17 cellular contexts compared by ENCODE assay signal in the genomic region with DNA sequence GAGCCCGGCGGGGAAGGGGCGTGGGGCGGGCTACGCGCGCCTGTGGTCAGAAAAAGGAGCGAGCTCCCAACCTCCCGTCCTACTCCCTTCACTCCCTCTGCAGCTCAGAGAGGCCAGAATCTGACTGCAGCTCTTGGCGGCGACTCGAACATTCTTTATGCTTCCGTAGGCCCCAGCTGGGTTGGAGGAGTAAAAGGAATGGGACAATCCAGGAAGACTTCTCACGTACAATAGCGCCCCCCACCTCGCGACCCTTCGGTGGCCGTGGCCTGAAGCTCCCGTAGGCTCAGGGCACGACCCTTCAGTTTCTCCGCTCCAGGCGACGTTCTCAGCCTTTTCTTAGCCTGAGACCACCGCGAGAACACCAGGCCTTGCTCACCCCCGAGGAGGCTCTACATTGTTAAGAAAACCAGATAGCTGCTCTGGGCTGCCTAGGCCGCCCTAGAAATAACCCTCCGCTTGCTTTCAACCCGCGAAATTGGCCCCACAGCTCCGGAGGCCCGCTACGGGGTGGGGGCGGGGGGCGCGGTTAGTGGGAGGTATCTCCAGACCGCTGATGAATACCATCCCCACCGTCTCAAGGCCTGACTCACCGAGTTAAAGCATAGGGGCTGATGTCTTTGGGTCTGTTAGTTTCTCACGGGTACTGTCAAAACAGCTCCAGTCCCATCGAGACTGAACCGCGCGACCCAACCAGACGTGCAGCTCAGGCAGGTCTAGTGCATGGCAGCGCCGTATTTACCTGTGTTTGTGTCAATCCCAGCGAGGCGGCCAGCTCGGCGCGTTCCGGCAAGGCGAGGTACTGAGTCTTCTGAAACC. TPM values are rescaled to one million over a fixed set of nuclear protein-coding genes. Genes with fewer than 3 reads are reported as not detected.
DNase-seq lines count a peak whose midpoint lies in the region; ATAC-seq and TF ChIP-seq lines count a peak whose summit lies in the region.
"Had no signal": no experiment of that assay in that cellular context is flagged by ENCODE, and none has a peak within 500 bp of the region (broad histone marks: within the 10 kb centered on the region; RNA-seq: fewer than 3 reads in every experiment).

No MANE protein-coding gene starts in this region.

- intact Hi-C loops in A673 (cut with micrococcal nuclease; ENCODE audit: unreplicated experiment), result loop anchor here (10.0 kb wide), 1 partner anchor 797 kb away; no protein-coding TSS in a partner anchor
- intact Hi-C loops in naive thymus-derived CD4-positive, alpha-beta T cell (cut with micrococcal nuclease), result loop anchor here in 1 of 2 donors (10.0 kb wide), 1 partner anchor 187 kb away; no protein-coding TSS in a partner anchor
- intact Hi-C loops in mucosa of descending colon (cut with DNase I, micrococcal nuclease), result loop anchor here in 1 of 2 donors (10.0 kb wide), 2 partner anchors 947 to 1107 kb away; no protein-coding TSS in a partner anchor

- H3K36me3 Mint-ChIP-seq in brain, result peaks cover 46% of the 10 kb centered on the region
- peaks cover 0 to 3% (median 0%) of the 10 kb centered on the region in 5 donors for H3K36me3 Mint-ChIP-seq in naive thymus-derived CD4-positive, alpha-beta T cell

- peaks cover 100% of the 10 kb centered on the region for H3K27me3 Mint-ChIP-seq in brain
- H3K27me3 Mint-ChIP-seq in naive thymus-derived CD4-positive, alpha-beta T cell, result peaks cover 88 to 97% (median 94%) of the 10 kb centered on the region in 5 donors

- no peaks in the 10 kb centered on the region for H3K9me3 ChIP-seq in A673 (ENCODE audit: low read depth, low read length, poor library complexity, severe bottlenecking)
- no peaks in the 10 kb centered on the region for H3K9me3 ChIP-seq in ES-I3 (ENCODE audit: control insufficient read depth, insufficient read depth, low read length)
- H3K9me3 ChIP-seq in naive thymus-derived CD4-positive, alpha-beta T cell (ENCODE audit: control insufficient read depth in 2 of 3, low read length in 3 of 3), result no peaks in the 10 kb centered on the region
- no peaks in the 10 kb centered on the region for H3K9me3 ChIP-seq in mucosa of descending colon
- H3K9me3 ChIP-seq: left lung, pancreas had no signal

- DNase-seq in A673 (ENCODE audit: low spot score) (peak; percentile 77), mucosa of descending colon (no peak), NCI-H748 (lab: John Stamatoyannopoulos, UW; ENCODE audit: unreplicated experiment) (no peak), SW 1271 (lab: John Stamatoyannopoulos, UW) (no peak), T-helper 9 cell (no peak)
- no peak for DNase-seq in naive thymus-derived CD4-positive, alpha-beta T cell
- DNase-seq: amygdala; effector CD8-positive, alpha-beta T cell; NCI-H2171; PC-9; stimulated activated CD4-positive, alpha-beta T cell treated with anti-CD3 and anti-CD28 coated beads, Interleukin-2, amount 100 ng/mL, for 24 hours; T-helper 2 cell had no signal

- POLR2A ChIA-PET in A673 (lab: Charles Lee; ENCODE audit: low non-redundant PET), result interaction anchor here (0.6 kb wide), 1 partner anchor 909 kb away, joined by 6 read pairs; no protein-coding TSS in a partner anchor
- POLR2A ChIA-PET in naive thymus-derived CD4-positive, alpha-beta T cell (lab: Charles Lee), result no interaction called here

- H3K4me1 Mint-ChIP-seq in brain, result peaks cover 73% of the 10 kb centered on the region
- H3K4me1 Mint-ChIP-seq in naive thymus-derived CD4-positive, alpha-beta T cell, result peaks cover 19 to 65% (median 47%) of the 10 kb centered on the region in 7 donors

- ATAC-seq in naive thymus-derived CD4-positive, alpha-beta T cell, result no peak
- no peak for ATAC-seq in mucosa of descending colon
- ATAC-seq: left lung had no signal

- H3K36me3 ChIP-seq in A673 (ENCODE audit: insufficient read depth, low read length, poor library complexity, severe bottlenecking), result peaks cover 46% of the 10 kb centered on the region
- H3K36me3 ChIP-seq in ES-I3 (ENCODE audit: insufficient read depth, low read length), result no peaks in the 10 kb centered on the region
- no peaks in the 10 kb centered on the region for H3K36me3 ChIP-seq in naive thymus-derived CD4-positive, alpha-beta T cell (ENCODE audit: control insufficient read depth in 2 of 3, insufficient read depth in 3 of 3, low read length in 3 of 3)
- H3K36me3 ChIP-seq in mucosa of descending colon (ENCODE audit: low read depth), result no peaks in the 10 kb centered on the region
- H3K36me3 ChIP-seq: left lung, pancreas had no signal

- H3K9ac ChIP-seq in ES-I3 (ENCODE audit: low read depth, low read length), result peak overlapping the region; percentile 33; the same call in 1 of the 2 replicates

- H3K4me1 ChIP-seq in A673 (ENCODE audit: insufficient read depth, low read length, poor library complexity, severe bottlenecking) (peaks cover 18% of the 10 kb centered on the region), ES-I3 (ENCODE audit: insufficient read depth, low read length) (peaks cover 13% of the 10 kb centered on the region), mucosa of descending colon (ENCODE audit: low read depth) (no peaks in the 10 kb centered on the region)
- H3K4me1 ChIP-seq in naive thymus-derived CD4-positive, alpha-beta T cell (ENCODE audit: control insufficient read depth in 2 of 2, insufficient read depth in 2 of 2, low read length in 2 of 2), result peaks cover 0 to 7% of the 10 kb centered on the region in 2 donors

- H3K4me3 Mint-ChIP-seq in brain, result peak overlapping the region; percentile 84 to 95 (median 88)
- H3K4me3 Mint-ChIP-seq in naive thymus-derived CD4-positive, alpha-beta T cell, result peak overlapping the region in 8 of 10 donors; percentile 11 to 74 (median 54)

- H3K4me3 ChIP-seq in A673 (ENCODE audit: low read depth, low read length, poor library complexity, severe bottlenecking), result peak overlapping the region; percentile 76
- H3K4me3 ChIP-seq in naive thymus-derived CD4-positive, alpha-beta T cell (ENCODE audit: low read length), result no peak overlapping the region
- H3K4me3 ChIP-seq in mucosa of descending colon, result no peak overlapping the region
- H3K4me3 ChIP-seq: left lung, PC-9 had no signal

- BruUV-seq in A673 (replicated peaks; lab: Mats Ljungman, UMichigan), result no TSS peak

- TF ChIP-seq CTCF in A673 (conservative IDR thresholded peaks at IDR 0.05; ENCODE audit: low read depth, low read length) (peak; percentile 10; the same call in 1 of the 2 replicates), brain (conservative IDR thresholded peaks at IDR 0.05) (no peak), mucosa of descending colon (IDR thresholded peaks at IDR 0.05) (no peak)

- H3K27ac Mint-ChIP-seq in brain, result peak overlapping the region in 3 of 5 experiments; percentile 3 to 96 (median 93)
- H3K27ac Mint-ChIP-seq in naive thymus-derived CD4-positive, alpha-beta T cell, result peak overlapping the region in 2 of 9 donors; percentile 65 to 66
- H3K27ac Mint-ChIP-seq: stimulated activated naive CD8-positive, alpha-beta T cell treated with anti-CD3 and anti-CD28 coated beads, Interleukin-15, Interleukin-2, amounts not matched to agents 100 ng/mL and 50 ng/mL, for 24 hours had no signal

- H3K27ac ChIP-seq in A673 (ENCODE audit: low read depth, low read length, poor library complexity, severe bottlenecking), result peak overlapping the region; percentile 88
- no peak overlapping the region for H3K27ac ChIP-seq in naive thymus-derived CD4-positive, alpha-beta T cell (ENCODE audit: low read depth, low read length)
- H3K27ac ChIP-seq: left lung, pancreas, PC-9 had no signal

- peaks cover 1 to 34% (median 5%) of the 10 kb centered on the region in 5 experiments for H3K9me3 Mint-ChIP-seq in brain
- H3K9me3 Mint-ChIP-seq in naive thymus-derived CD4-positive, alpha-beta T cell, result peaks cover 0 to 4% (median 0%) of the 10 kb centered on the region in 11 donors
- H3K9me3 Mint-ChIP-seq: stimulated activated naive CD8-positive, alpha-beta T cell treated with anti-CD3 and anti-CD28 coated beads, Interleukin-15, Interleukin-2, amounts not matched to agents 100 ng/mL and 50 ng/mL, for 24 hours had no signal

- H3K27me3 ChIP-seq in A673 (replicated peaks; ENCODE audit: insufficient read depth, low read depth, low read length, poor library complexity), result peaks cover 29% of the 10 kb centered on the region
- H3K27me3 ChIP-seq in naive thymus-derived CD4-positive, alpha-beta T cell (ENCODE audit: control insufficient read depth in 2 of 2, insufficient read depth in 2 of 2, low read length in 2 of 2), result peaks cover 12 to 41% of the 10 kb centered on the region in 2 donors

- CTCF ChIA-PET in A673 (lab: Charles Lee), result no interaction called here
- CTCF ChIA-PET in naive thymus-derived CD4-positive, alpha-beta T cell (lab: Charles Lee), result no interaction called here

RNA-seq across cellular contexts. Expression of a gene that starts 3.0 kb away (rescaled TPM):
- total RNA-seq in A673 (2021) (69.6 and 82.1 TPM in 2 replicates), mucosa of descending colon (under 1 TPM in 1 of 3 donors, not detected in 2; 0.89 TPM)
- 8.8 TPM for polyA plus RNA-seq in brain (ENCODE audit: insufficient read depth, low read depth, low replicate concordance)
- total RNA-seq in naive thymus-derived CD4-positive, alpha-beta T cell, result not detected
- polyA plus RNA-seq in naive thymus-derived CD4-positive, alpha-beta T cell, result not detected
- total RNA-seq: pancreas, PC-9 had no signal

RNA-seq across cellular contexts. Expression of a gene that starts 16.3 kb away (rescaled TPM):
- total RNA-seq in A673 (2021), result 17.9 and 19.3 TPM in 2 replicates
- 5.5 TPM for polyA plus RNA-seq in brain (ENCODE audit: insufficient read depth, low read depth, low replicate concordance)
- total RNA-seq in naive thymus-derived CD4-positive, alpha-beta T cell, result not detected
- not detected for polyA plus RNA-seq in naive thymus-derived CD4-positive, alpha-beta T cell
- under 1 TPM in 1 of 3 donors, not detected in 2; 0.32 TPM for total RNA-seq in mucosa of descending colon
- total RNA-seq: left lung, pancreas, PC-9 had no signal

Comparison
In these comparisons a context has a peak if more than half of its experiments do, and no peak if none do; other contexts are left out.
1. RNA of a gene that starts 3.0 kb away (total RNA-seq): 69.6 to 82.1 TPM in A673; 0.89 TPM in mucosa of descending colon and not detected in naive thymus-derived CD4-positive, alpha-beta T cell; every median in the first group is over 10 times any median in the second.
2. RNA of a gene that starts 16.3 kb away (total RNA-seq): 17.9 to 19.3 TPM in A673; not detected in naive thymus-derived CD4-positive, alpha-beta T cell and 0.32 TPM in mucosa of descending colon; every median in the first group is over 10 times any median in the second.